In the genomic region with DNA sequence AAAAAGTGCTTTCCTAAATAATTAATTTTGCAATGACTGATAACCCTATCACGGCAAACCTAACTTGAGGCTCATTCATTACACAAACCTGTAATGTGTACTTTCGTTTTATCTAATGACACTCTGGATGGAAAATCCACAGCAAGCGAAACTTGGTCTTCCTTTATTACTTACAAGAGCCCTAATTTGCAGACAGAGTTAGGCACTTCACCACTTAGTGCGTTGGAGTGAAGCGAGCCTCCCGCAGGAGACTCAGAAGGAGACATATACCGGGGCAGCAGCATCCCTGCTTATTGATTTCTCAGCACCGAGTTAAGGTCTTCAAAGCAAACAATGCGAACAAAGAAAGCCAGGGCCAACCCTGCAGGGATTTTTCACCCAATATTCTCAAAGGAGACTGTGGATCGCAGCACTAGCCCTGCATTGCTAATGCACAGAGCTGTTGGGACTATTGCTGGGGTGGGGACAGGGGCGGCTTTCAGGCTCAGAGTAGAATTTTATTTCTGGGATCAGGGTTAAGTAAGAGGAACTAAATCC, we compare ENCODE assay signal across 1 cellular context.
TF ChIP-seq lines count a peak whose summit lies in the region.

No MANE protein-coding gene starts in this region.

TF ChIP-seq in GM12878, 131 proteins besides CTCF, POLR2A, EP300 and RAD21 (continued from another document):
- TF ChIP-seq CEBPZ (IDR thresholded peaks at IDR 0.05; ENCODE audit: low read depth, low read length) (no peak), ETV6 (conservative IDR thresholded peaks at IDR 0.05 in 1 of 2, IDR thresholded peaks at IDR 0.05 in 1 of 2; ENCODE audit: borderline replicate concordance in 1 of 2, low read depth in 1 of 2) (no peak), STAT3 (IDR thresholded peaks at IDR 0.05; ENCODE audit: low read depth, low read length) (no peak), RELB (IDR thresholded peaks at IDR 0.05; ENCODE audit: low read depth) (no peak), FOXM1 (IDR thresholded peaks at IDR 0.05; ENCODE audit: low read depth, low read length) (no peak), SMAD5 (IDR thresholded peaks at IDR 0.05; ENCODE audit: low read depth) (no peak), EED (IDR thresholded peaks at IDR 0.05; ENCODE audit: low read depth) (no peak), ZBED1 (IDR thresholded peaks at IDR 0.05; ENCODE audit: borderline replicate concordance) (no peak), RBBP5 (conservative IDR thresholded peaks at IDR 0.05) (no peak), POLR2AphosphoS2 (IDR thresholded peaks at IDR 0.05; ENCODE audit: low read depth, low read length) (no peak), SMC3 (IDR thresholded peaks at IDR 0.05; ENCODE audit: borderline replicate concordance, low read length) (no peak), NFYA (IDR thresholded peaks at IDR 0.05; ENCODE audit: borderline replicate concordance, low read depth, low read length) (no peak)
- TF ChIP-seq, protein P1, sequence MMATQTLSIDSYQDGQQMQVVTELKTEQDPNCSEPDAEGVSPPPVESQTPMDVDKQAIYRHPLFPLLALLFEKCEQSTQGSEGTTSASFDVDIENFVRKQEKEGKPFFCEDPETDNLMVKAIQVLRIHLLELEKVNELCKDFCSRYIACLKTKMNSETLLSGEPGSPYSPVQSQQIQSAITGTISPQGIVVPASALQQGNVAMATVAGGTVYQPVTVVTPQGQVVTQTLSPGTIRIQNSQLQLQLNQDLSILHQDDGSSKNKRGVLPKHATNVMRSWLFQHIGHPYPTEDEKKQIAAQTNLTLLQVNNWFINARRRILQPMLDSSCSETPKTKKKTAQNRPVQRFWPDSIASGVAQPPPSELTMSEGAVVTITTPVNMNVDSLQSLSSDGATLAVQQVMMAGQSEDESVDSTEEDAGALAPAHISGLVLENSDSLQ (IDR thresholded peaks at IDR 0.05): no peak
- TF ChIP-seq, protein P2, sequence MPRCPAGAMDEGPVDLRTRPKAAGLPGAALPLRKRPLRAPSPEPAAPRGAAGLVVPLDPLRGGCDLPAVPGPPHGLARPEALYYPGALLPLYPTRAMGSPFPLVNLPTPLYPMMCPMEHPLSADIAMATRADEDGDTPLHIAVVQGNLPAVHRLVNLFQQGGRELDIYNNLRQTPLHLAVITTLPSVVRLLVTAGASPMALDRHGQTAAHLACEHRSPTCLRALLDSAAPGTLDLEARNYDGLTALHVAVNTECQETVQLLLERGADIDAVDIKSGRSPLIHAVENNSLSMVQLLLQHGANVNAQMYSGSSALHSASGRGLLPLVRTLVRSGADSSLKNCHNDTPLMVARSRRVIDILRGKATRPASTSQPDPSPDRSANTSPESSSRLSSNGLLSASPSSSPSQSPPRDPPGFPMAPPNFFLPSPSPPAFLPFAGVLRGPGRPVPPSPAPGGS (IDR thresholded peaks at IDR 0.05; ENCODE audit: borderline replicate concordance, insufficient read depth, low read depth, low read length, poor library complexity, severe bottlenecking): no peak
